ENCODE assay signal across 15 cellular contexts in genomic region chr5:14039576-14039975, GRCh38.
DNase-seq lines count a peak whose midpoint lies in the region; ATAC-seq and TF ChIP-seq lines count a peak whose summit lies in the region.
"Had no signal": no experiment of that assay in that cellular context is flagged by ENCODE, and none has a peak within 500 bp of the region (broad histone marks: within the 10 kb centered on the region; RNA-seq: fewer than 3 reads in every experiment).

No MANE protein-coding gene starts in this region.

- peak in 1 of 4 donors; percentile 18 for ATAC-seq in psoas muscle
- ATAC-seq: CD8-positive, alpha-beta T cell had no signal

- H3K4me1 Mint-ChIP-seq in activated CD4-positive, alpha-beta memory T cell treated with anti-CD3 and anti-CD28 coated beads for 36 hours (ENCODE audit: low read depth) = peaks cover 2% of the 10 kb centered on the region

- peaks cover 44% of the 10 kb centered on the region for H3K4me1 ChIP-seq in psoas muscle
- peaks cover 0 to 4% of the 10 kb centered on the region in 2 donors for H3K4me1 ChIP-seq in uterus

- DNase-seq in ELR (ENCODE audit: low read depth) (peak; percentile 68), NCI-H226 (peak; percentile 63), epithelial cell of esophagus (ENCODE audit: low read depth) (peak; percentile 80), psoas muscle (no peak), uterus (no peak), DMS 273 (lab: John Stamatoyannopoulos, UW; ENCODE audit: unreplicated experiment) (no peak), NCI-H187 treated with DMSO at 0.1 percent for 48 hours (lab: John Stamatoyannopoulos, UW) (no peak)
- DNase-seq in activated CD4-positive, alpha-beta memory T cell treated with anti-CD3 and anti-CD28 coated beads for 36 hours = no peak
- DNase-seq: activated CD4-positive, CD25-positive, alpha-beta regulatory T cell; activated naive CD4-positive, alpha-beta T cell treated with anti-CD3 and anti-CD28 coated beads, Interleukin-2, amount 50 U/mL, for 16 hours; CD8-positive, alpha-beta T cell; effector memory CD4-positive, alpha-beta T cell; NCI-H1105 treated with DMSO at 0.1 percent for 48 hours; NCI-H446 treated with DMSO at 0.1 percent for 48 hours had no signal

- CTCF ChIA-PET in activated CD4-positive, alpha-beta memory T cell treated with anti-CD3 and anti-CD28 coated beads for 36 hours (lab: Charles Lee) = no interaction called here

- H3K27me3 ChIP-seq in psoas muscle (ENCODE audit: insufficient read depth in 3 of 3, low read length in 2 of 3) (no peaks in the 10 kb centered on the region), uterus (no peaks in the 10 kb centered on the region)
- H3K27me3 ChIP-seq: cardiac muscle cell had no signal

- POLR2A ChIA-PET in activated CD4-positive, alpha-beta memory T cell treated with anti-CD3 and anti-CD28 coated beads for 36 hours (lab: Charles Lee) = no interaction called here

- no peak overlapping the region for H3K27ac Mint-ChIP-seq in activated CD4-positive, alpha-beta memory T cell treated with anti-CD3 and anti-CD28 coated beads for 36 hours
- H3K27ac Mint-ChIP-seq: CD8-positive, alpha-beta T cell had no signal

- H3K27ac ChIP-seq in psoas muscle (peak overlapping the region; percentile 51), uterus (no peak overlapping the region)
- H3K27ac ChIP-seq: cardiac muscle cell had no signal

- intact Hi-C loops in psoas muscle (cut with DNase I) (no loop called here), uterus (cut with DNase I; ENCODE audit: low total_unique reads) (no loop called here)
- intact Hi-C loops in activated CD4-positive, alpha-beta memory T cell treated with anti-CD3 and anti-CD28 coated beads for 36 hours (cut with micrococcal nuclease) = no loop called here

- 32 to 43% (median 42%) methylated on average over 1 of the region's 1 CpG for WGBS in psoas muscle, 3 donors

- peaks cover 1% of the 10 kb centered on the region for H3K27me3 Mint-ChIP-seq in activated CD4-positive, alpha-beta memory T cell treated with anti-CD3 and anti-CD28 coated beads for 36 hours

- H3K4me3 Mint-ChIP-seq in activated CD4-positive, alpha-beta memory T cell treated with anti-CD3 and anti-CD28 coated beads for 36 hours = no peak overlapping the region
- H3K4me3 Mint-ChIP-seq: CD8-positive, alpha-beta T cell had no signal

- TF ChIP-seq CTCF in epithelial cell of esophagus (IDR thresholded peaks at IDR 0.05; ENCODE audit: insufficient read depth, low read depth, low read length, missing control alignments) = no peak
- no peak for TF ChIP-seq CTCF in psoas muscle (IDR thresholded peaks at IDR 0.05)
- TF ChIP-seq CTCF in uterus (IDR thresholded peaks at IDR 0.05) = no peak

- H3K36me3 ChIP-seq in psoas muscle (ENCODE audit: insufficient read depth in 1 of 2, low read depth in 1 of 2) (no peaks in the 10 kb centered on the region), uterus (no peaks in the 10 kb centered on the region)
- H3K36me3 ChIP-seq: cardiac muscle cell had no signal

- H3K36me3 Mint-ChIP-seq in activated CD4-positive, alpha-beta memory T cell treated with anti-CD3 and anti-CD28 coated beads for 36 hours = no peaks in the 10 kb centered on the region
- H3K36me3 Mint-ChIP-seq: CD8-positive, alpha-beta T cell had no signal

- TF ChIP-seq POLR2A in uterus (IDR thresholded peaks at IDR 0.05) = no peak

- no peak overlapping the region for H3K4me3 ChIP-seq in epithelial cell of esophagus (ENCODE audit: low read length)
- no peak overlapping the region for H3K4me3 ChIP-seq in psoas muscle
- no peak overlapping the region for H3K4me3 ChIP-seq in uterus
- H3K4me3 ChIP-seq: cardiac muscle cell had no signal

- H3K9me3 Mint-ChIP-seq in activated CD4-positive, alpha-beta memory T cell treated with anti-CD3 and anti-CD28 coated beads for 36 hours = no peaks in the 10 kb centered on the region

- no peaks in the 10 kb centered on the region for H3K9me3 ChIP-seq in psoas muscle
- no peaks in the 10 kb centered on the region for H3K9me3 ChIP-seq in uterus

Comparison
In these comparisons a context has a peak if more than half of its experiments do, and no peak if none do; other contexts are left out.
1. DNase-seq: peak in ELR (single experiment), NCI-H226 (single experiment) and epithelial cell of esophagus (single experiment); none in psoas muscle (0 of 2), uterus (0 of 2), activated CD4-positive, alpha-beta memory T cell treated with anti-CD3 and anti-CD28 coated beads for 36 hours (single experiment), DMS 273 (single experiment) and NCI-H187 treated with DMSO at 0.1 percent for 48 hours (single experiment).